Comparison of ENCODE assay signal across 24 cellular contexts in genomic region chr6:108780784-108781183, GRCh38.
"Had no signal": no experiment of that assay in that cellular context is flagged by ENCODE, and none has a peak within 500 bp of the region (broad histone marks: within the 10 kb centered on the region; RNA-seq: fewer than 3 reads in every experiment).

No MANE protein-coding gene starts in this region.

- H3K27me3 ChIP-seq: esophagus squamous epithelium, tibial nerve, upper lobe of right lung, uterus had no signal

- H3K36me3 Mint-ChIP-seq: memory B cell; natural killer cell; stimulated activated naive B cell treated with anti-CD40 and anti-IgM and Interleukin-4, amounts not matched to agents 10 μg/mL and 1 μg/mL and 100 μg/mL, for 72 hours had no signal

- H3K9me3 ChIP-seq: esophagus squamous epithelium, psoas muscle, thoracic aorta, tibial nerve, upper lobe of right lung, uterus had no signal

- H3K4me3 ChIP-seq: esophagus squamous epithelium, lung, psoas muscle, tibial nerve, upper lobe of right lung had no signal

- H3K27ac ChIP-seq: psoas muscle, thoracic aorta, upper lobe of right lung had no signal

- FAIRE-seq: endometrium, kidney, small intestine had no signal

- H3K27me3 Mint-ChIP-seq: effector memory CD8-positive, alpha-beta T cell had no signal

- H3K4me1 ChIP-seq: uterus had no signal

- H3K36me3 ChIP-seq: esophagus squamous epithelium, thoracic aorta, tibial nerve, upper lobe of right lung, uterus had no signal

- ATAC-seq: effector memory CD8-positive, alpha-beta T cell; natural killer cell; stimulated activated naive B cell treated with anti-CD40 and anti-IgM and Interleukin-4, amounts not matched to agents 10 μg/mL and 1 μg/mL and 100 μg/mL, for 72 hours; upper lobe of right lung had no signal

- H3K9me3 Mint-ChIP-seq: effector memory CD8-positive, alpha-beta T cell; memory B cell; natural killer cell; neural crest cell; stimulated activated naive B cell treated with anti-CD40 and anti-IgM and Interleukin-4, amounts not matched to agents 10 μg/mL and 1 μg/mL and 100 μg/mL, for 72 hours; stimulated activated naive CD8-positive, alpha-beta T cell treated with anti-CD3 and anti-CD28 coated beads, Interleukin-15, Interleukin-2, amounts not matched to agents 100 ng/mL and 50 ng/mL, for 24 hours had no signal

- DNase-seq: cortex of kidney; effector memory CD8-positive, alpha-beta T cell; erythroblast; esophagus squamous epithelium; foreskin melanocyte; hypothalamus; kidney; natural killer cell; nucleus accumbens; psoas muscle; right cardiac atrium; small intestine; stimulated activated CD4-positive, alpha-beta T cell treated with anti-CD3 and anti-CD28 coated beads, Interleukin-15, amount 100 ng/mL, for 24 hours; stimulated activated CD4-positive, alpha-beta T cell treated with anti-CD3 and anti-CD28 coated beads, Interleukin-2, amount 100 ng/mL, for 48 hours; stimulated activated naive B cell treated with anti-CD40 and anti-IgM and Interleukin-4, amounts not matched to agents 10 μg/mL and 1 μg/mL and 100 μg/mL, for 72 hours; upper lobe of right lung; uterus had no signal

- H3K27ac Mint-ChIP-seq: effector memory CD8-positive, alpha-beta T cell; natural killer cell; stimulated activated naive B cell treated with anti-CD40 and anti-IgM and Interleukin-4, amounts not matched to agents 10 μg/mL and 1 μg/mL and 100 μg/mL, for 72 hours; stimulated activated naive CD8-positive, alpha-beta T cell treated with anti-CD3 and anti-CD28 coated beads, Interleukin-15, Interleukin-2, amounts not matched to agents 100 ng/mL and 50 ng/mL, for 24 hours had no signal

- H3K4me3 Mint-ChIP-seq: memory B cell; natural killer cell; stimulated activated naive B cell treated with anti-CD40 and anti-IgM and Interleukin-4, amounts not matched to agents 10 μg/mL and 1 μg/mL and 100 μg/mL, for 72 hours; stimulated activated naive CD8-positive, alpha-beta T cell treated with anti-CD3 and anti-CD28 coated beads, Interleukin-15, Interleukin-2, amounts not matched to agents 100 ng/mL and 50 ng/mL, for 24 hours had no signal
